8 cellular contexts compared by ENCODE assay signal in the genomic region with DNA sequence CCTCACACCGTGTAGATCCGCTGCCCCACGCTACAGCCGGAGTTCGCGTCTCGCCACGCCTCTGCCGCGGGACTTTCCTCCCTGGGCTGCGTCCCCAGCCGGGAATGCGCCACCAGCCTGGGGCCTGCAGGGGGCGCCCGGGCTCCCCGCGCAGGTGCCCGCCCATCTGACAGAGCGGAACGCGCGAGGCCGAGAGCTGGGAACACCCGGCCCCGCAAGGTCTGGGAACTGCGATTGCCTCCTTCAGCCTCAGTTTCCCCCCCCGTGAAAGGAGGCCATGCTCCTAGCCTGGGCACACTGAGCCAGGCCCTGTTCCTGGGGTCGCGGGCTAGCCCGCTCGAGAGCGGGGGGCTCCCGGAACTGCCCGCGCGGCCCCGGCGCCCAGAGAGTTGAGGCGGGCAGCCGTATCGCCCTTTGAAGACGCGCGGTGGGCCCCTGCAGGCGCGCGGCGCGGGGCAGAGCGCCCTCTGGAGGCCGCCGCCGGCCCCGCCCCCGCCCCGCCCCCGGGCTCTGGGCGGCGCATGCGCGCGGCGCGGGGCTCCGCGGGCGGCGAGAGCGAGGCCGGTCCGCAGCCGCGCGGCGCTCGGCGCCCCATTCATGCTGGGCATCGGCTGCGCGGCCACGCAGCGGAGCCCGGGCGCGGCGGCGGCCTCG. TPM values are rescaled to one million over a fixed set of nuclear protein-coding genes. Genes with fewer than 3 reads are reported as not detected.
DNase-seq lines count a peak whose midpoint lies in the region; ATAC-seq and TF ChIP-seq lines count a peak whose summit lies in the region.

A gene (plus strand): TSS at position 594 of the 654 bp plus-strand sequence. CDS start 5,479 bp downstream, outside the sequence.

- peak within 1 kb of the TSS; percentile 68 for H2AK5ac ChIP-seq in IMR-90 (ENCODE audit: low read depth, low read length)

- CTCF ChIA-PET in IMR-90 (lab: Yijun Ruan, JAX), result interaction anchor here (0.6 to 2.2 kb wide), 11 partner anchors 13 to 325 kb away, joined by 3 to 14 read pairs (median 3); no protein-coding TSS in a partner anchor

- H3K27me3 Mint-ChIP-seq in activated T-helper 17 cell treated with anti-CD3 and anti-CD28 coated beads, Interleukin-2, amount 50 U/mL, for 72 hours, result no peaks in the 10 kb centered on the region
- peaks cover 16% of the 10 kb centered on the region for H3K27me3 Mint-ChIP-seq in neural crest cell (ENCODE audit: low read depth)

- H3K36me3 Mint-ChIP-seq in activated T-helper 17 cell treated with anti-CD3 and anti-CD28 coated beads, Interleukin-2, amount 50 U/mL, for 72 hours (ENCODE audit: low read depth), result no peaks in the 10 kb centered on the region
- H3K36me3 Mint-ChIP-seq in neural crest cell (ENCODE audit: low read depth), result no peaks in the 10 kb centered on the region

- ATAC-seq in DND-41 (ENCODE audit: insufficient read depth, low read depth) (peak; percentile 85), GM21528 (IDR thresholded peaks at IDR 0.05; ENCODE audit: low FRiP score, unreplicated experiment) (peak; percentile 69), IMR-90 (ENCODE audit: low read depth) (peak; percentile 79)
- peak; percentile 83 for ATAC-seq in activated T-helper 17 cell treated with anti-CD3 and anti-CD28 coated beads, Interleukin-2, amount 50 U/mL, for 72 hours (replicated peaks)

- peak within 1 kb of the TSS; percentile 41 to 76; a peak in 3 of 4 replicates for H3K4me3 ChIP-seq in DND-41 (ENCODE audit: low read depth in 1 of 2, low read length in 2 of 2)
- peak within 1 kb of the TSS; percentile 67 for H3K4me3 ChIP-seq in IMR-90 (ENCODE audit: insufficient read depth, low read depth, low read length)
- peak within 1 kb of the TSS; percentile 78 for H3K4me3 ChIP-seq in fibroblast of the aortic adventitia (ENCODE audit: low read depth, low read length)
- peak within 1 kb of the TSS; percentile 62 to 77 for H3K4me3 ChIP-seq in stomach smooth muscle (ENCODE audit: low read length in 2 of 2)

- POLR2A ChIA-PET in IMR-90 (lab: Charles Lee; ENCODE audit: unreplicated experiment), result no interaction called here

- peak; percentile 83 for DNase-seq in DND-41
- DNase-seq in IMR-90, result peak; percentile 66
- DNase-seq in RPMI7951 (ENCODE audit: low read depth), result peak; percentile 76
- peak; percentile 77 for DNase-seq in fibroblast of the aortic adventitia (ENCODE audit: low read depth)
- peak; percentile 69 for DNase-seq in neural crest cell (ENCODE audit: low read depth, low spot score)

- H3K23ac ChIP-seq in IMR-90 (ENCODE audit: low read depth, low read length), result peak within 1 kb of the TSS; percentile 13; the same call in 1 of the 2 replicates

- H2BK5ac ChIP-seq in IMR-90 (ENCODE audit: low read depth, low read length, poor library complexity, severe bottlenecking), result peak within 1 kb of the TSS; percentile 74

- peak within 1 kb of the TSS; percentile 88 for H3K4ac ChIP-seq in IMR-90 (ENCODE audit: low read depth, low read length)

- peak within 1 kb of the TSS; percentile 82 for H3K4me3 Mint-ChIP-seq in activated T-helper 17 cell treated with anti-CD3 and anti-CD28 coated beads, Interleukin-2, amount 50 U/mL, for 72 hours
- H3K4me3 Mint-ChIP-seq in neural crest cell, result peak within 1 kb of the TSS; percentile 90

- TF ChIP-seq CTCF in DND-41 (IDR thresholded peaks at IDR 0.05; ENCODE audit: borderline replicate concordance, extremely low read depth, low read length, poor library complexity, severe bottlenecking) (peak; percentile 82), IMR-90 (conservative IDR thresholded peaks at IDR 0.05; ENCODE audit: low read depth, low read length) (peak; percentile 91), fibroblast of the aortic adventitia (IDR thresholded peaks at IDR 0.05; ENCODE audit: insufficient read depth, low read length) (peak; percentile 82), neural crest cell (conservative IDR thresholded peaks at IDR 0.05) (peak; percentile 95)

- H3K9me3 Mint-ChIP-seq in activated T-helper 17 cell treated with anti-CD3 and anti-CD28 coated beads, Interleukin-2, amount 50 U/mL, for 72 hours, result no peaks in the 10 kb centered on the region
- no peaks in the 10 kb centered on the region for H3K9me3 Mint-ChIP-seq in neural crest cell

- H4K91ac ChIP-seq in IMR-90 (ENCODE audit: insufficient read depth, low read depth, low read length), result peak within 1 kb of the TSS; percentile 88

- H3K27me3 ChIP-seq in DND-41 (ENCODE audit: insufficient read depth, low read length, poor library complexity) (peaks cover 7% of the 10 kb centered on the region), IMR-90 (ENCODE audit: control insufficient read depth, insufficient read depth, low read length) (no peaks in the 10 kb centered on the region; the same call in 1 of the 2 replicates), stomach smooth muscle (ENCODE audit: control insufficient read depth in 1 of 2, insufficient read depth in 2 of 2, low read length in 2 of 2) (peaks cover 0 to 9% of the 10 kb centered on the region in 2 donors)

- H3K27ac ChIP-seq in DND-41 (ENCODE audit: low read length), result peak within 1 kb of the TSS; percentile 83
- peak within 1 kb of the TSS; percentile 72 for H3K27ac ChIP-seq in IMR-90 (ENCODE audit: insufficient read depth, low read length)
- H3K27ac ChIP-seq in stomach smooth muscle (ENCODE audit: low read length), result no peak within 1 kb of the TSS

- peak within 1 kb of the TSS; percentile 63 for H3K27ac Mint-ChIP-seq in activated T-helper 17 cell treated with anti-CD3 and anti-CD28 coated beads, Interleukin-2, amount 50 U/mL, for 72 hours
- H3K27ac Mint-ChIP-seq in neural crest cell (ENCODE audit: unreplicated experiment), result no peak within 1 kb of the TSS

- H2BK20ac ChIP-seq in IMR-90 (ENCODE audit: low read depth, low read length), result no peak within 1 kb of the TSS; the same call in 1 of the 2 replicates

- peak within 1 kb of the TSS; percentile 92 for H2AK9ac ChIP-seq in IMR-90 (replicated peaks; ENCODE audit: low read depth, low read length, poor library complexity)

- dilution Hi-C loops in IMR-90 (cut with HindIII; ENCODE audit: low sequenced_read_pairs, unreplicated experiment), result no loop called here

- H4K5ac ChIP-seq in IMR-90 (ENCODE audit: low read depth, low read length), result peak within 1 kb of the TSS; percentile 10; the same call in 1 of the 2 replicates

- H3K4me1 Mint-ChIP-seq in activated T-helper 17 cell treated with anti-CD3 and anti-CD28 coated beads, Interleukin-2, amount 50 U/mL, for 72 hours, result peaks cover 5% of the 10 kb centered on the region
- peaks cover 16% of the 10 kb centered on the region for H3K4me1 Mint-ChIP-seq in neural crest cell

- H2AFZ ChIP-seq in DND-41 (ENCODE audit: low read depth, low read length), result peak within 1 kb of the TSS; percentile 96
- H2AFZ ChIP-seq in IMR-90 (replicated peaks; ENCODE audit: low read length, poor library complexity), result peak within 1 kb of the TSS; percentile 100

- no peaks in the 10 kb centered on the region for H3K9me3 ChIP-seq in DND-41 (ENCODE audit: insufficient read depth, low read length, severe bottlenecking)
- no peaks in the 10 kb centered on the region for H3K9me3 ChIP-seq in IMR-90 (ENCODE audit: control insufficient read depth, insufficient read depth, low read length)
- H3K9me3 ChIP-seq in stomach smooth muscle (ENCODE audit: control insufficient read depth in 2 of 2, low read length in 2 of 2), result no peaks in the 10 kb centered on the region

- intact Hi-C loops in IMR-90 (cut with micrococcal nuclease), result loop anchor here (1.0 to 10.0 kb wide), 6 partner anchors 20 to 472 kb away; a partner anchor contains a TSS

- H3K9me1 ChIP-seq in IMR-90 (ENCODE audit: insufficient read depth, low read length), result peaks cover 9% of the 10 kb centered on the region; the same call in 1 of the 2 replicates

- H3K4me1 ChIP-seq in DND-41 (ENCODE audit: insufficient read depth, low read length) (peaks cover 29% of the 10 kb centered on the region), IMR-90 (ENCODE audit: control insufficient read depth, insufficient read depth, low read length) (peaks cover 14% of the 10 kb centered on the region; the same call in 1 of the 2 replicates), stomach smooth muscle (ENCODE audit: control insufficient read depth, insufficient read depth, low read length) (peaks cover 22% of the 10 kb centered on the region)

- 0% methylated on average over 22 of the region's 88 CpGs; no CpG with 5 or more reads in 1 of the 2 experiments for WGBS in IMR-90 (ENCODE audit: extremely low coverage in 2 of 2, insufficient read length in 1 of 2), 2 experiments

- BruUV-seq in IMR-90 (replicated peaks; lab: Mats Ljungman, UMichigan), result no TSS peak

- peaks cover 42% of the 10 kb centered on the region for H3K79me2 ChIP-seq in DND-41 (ENCODE audit: insufficient read depth, low read length)

- peak within 1 kb of the TSS; percentile 75 for H3K9ac ChIP-seq in DND-41 (ENCODE audit: low read depth, low read length)
- H3K9ac ChIP-seq in IMR-90 (ENCODE audit: low read depth, low read length), result peak within 1 kb of the TSS; percentile 74
- peak within 1 kb of the TSS; percentile 64 to 68 for H3K9ac ChIP-seq in stomach smooth muscle (ENCODE audit: low read length in 2 of 2)

- H3K4me2 ChIP-seq in DND-41 (ENCODE audit: insufficient read depth, low read length) (peak within 1 kb of the TSS; percentile 96), IMR-90 (ENCODE audit: low read depth, low read length) (peak within 1 kb of the TSS; percentile 86)

- in situ Hi-C loops in IMR-90 (cut with MboI; ENCODE audit: low sequenced_read_pairs), result loop anchor here (5.0 kb wide), 1 partner anchor 230 kb away; no protein-coding TSS in a partner anchor

- H2BK120ac ChIP-seq in IMR-90 (ENCODE audit: low read depth, low read length), result peak within 1 kb of the TSS; percentile 96

- peak within 1 kb of the TSS; percentile 76; the same call in 1 of the 2 replicates for H3K14ac ChIP-seq in IMR-90 (replicated peaks; ENCODE audit: low read depth, low read length)

- peak within 1 kb of the TSS; percentile 69 for H3K56ac ChIP-seq in IMR-90 (ENCODE audit: extremely low read depth, insufficient read depth, low read length)

- TF ChIP-seq RAD21 in IMR-90 (IDR thresholded peaks at IDR 0.05; ENCODE audit: low read length), result peak; percentile 48

- H3K18ac ChIP-seq in IMR-90 (ENCODE audit: low read depth, low read length), result peak within 1 kb of the TSS; percentile 25

- peaks cover 40% of the 10 kb centered on the region for H4K20me1 ChIP-seq in DND-41 (ENCODE audit: insufficient read depth, low read length)
- peaks cover 39% of the 10 kb centered on the region for H4K20me1 ChIP-seq in IMR-90 (ENCODE audit: insufficient read depth, low read length)

- H4K8ac ChIP-seq in IMR-90 (ENCODE audit: low read depth in 2 of 2, low read length in 2 of 2), result peak within 1 kb of the TSS; percentile 51 to 98

- H3K36me3 ChIP-seq in DND-41 (ENCODE audit: insufficient read depth, low read length) (no peaks in the 10 kb centered on the region), IMR-90 (ENCODE audit: control insufficient read depth, insufficient read depth, low read length) (no peaks in the 10 kb centered on the region), stomach smooth muscle (ENCODE audit: control insufficient read depth in 2 of 2, insufficient read depth in 2 of 2, low read length in 2 of 2) (no peaks in the 10 kb centered on the region)

- peak within 1 kb of the TSS; percentile 98; the same call in 1 of the 3 replicates for H2BK15ac ChIP-seq in IMR-90 (ENCODE audit: low read depth, low read length)

- peak; percentile 55; the same call in 1 of the 2 replicates for TF ChIP-seq POLR2A in IMR-90 (IDR thresholded peaks at IDR 0.05; ENCODE audit: low read depth, low read length)

- peaks cover 9 to 37% of the 10 kb centered on the region in 2 experiments; a peak in 2 of 4 replicates for H3K79me1 ChIP-seq in IMR-90 (ENCODE audit: low read depth in 1 of 2, low read length in 2 of 2)

RNA-seq across cellular contexts. Expression of the gene that starts here (rescaled TPM):
- total RNA-seq in IMR-90 (2012; rRNA removed) (13.6 and 14.4 TPM in 2 replicates), fibroblast of the aortic adventitia (ENCODE audit: low replicate concordance) (38.4 and 62.4 TPM in 2 replicates), neural crest cell (90.4 and 94.0 TPM in 2 replicates)
- polyA plus RNA-seq in IMR-90 (2012; rRNA removed), result 49.4 and 61.7 TPM in 2 replicates
- 25.5 and 52.4 TPM in 2 replicates for polyA plus RNA-seq in IMR-90 (2012; cell fraction: cytosol; rRNA removed)
- polyA plus RNA-seq in IMR-90 (2012; cell fraction: nucleus; rRNA removed; ENCODE audit: low replicate concordance), result 88.7 and 218 TPM in 2 replicates
- total RNA-seq in RPMI7951 (2014; rRNA removed; shearing (Covaris generic)), result 44.0 and 60.2 TPM in 2 replicates
- 1 to 10 TPM; 7.1 to 9.3 TPM for total RNA-seq in activated T-helper 17 cell treated with anti-CD3 and anti-CD28 coated beads, Interleukin-2, amount 50 U/mL, for 72 hours
